In genomic region chr4:55554453-55555030, GRCh38 we compare ENCODE assay signal across 9 cellular contexts. TPM values are rescaled to one million over a fixed set of nuclear protein-coding genes. Genes with fewer than 3 reads are reported as not detected.
DNase-seq lines count a peak whose midpoint lies in the region; ATAC-seq and TF ChIP-seq lines count a peak whose summit lies in the region.
"Had no signal": no experiment of that assay in that cellular context is flagged by ENCODE, and none has a peak within 500 bp of the region (broad histone marks: within the 10 kb centered on the region; RNA-seq: fewer than 3 reads in every experiment).

No MANE protein-coding gene starts in this region.

- no peak overlapping the region for H3K4ac ChIP-seq in mesendoderm (ENCODE audit: low read depth, low read length)

- no peak for DNase-seq in CD14-positive monocyte (ENCODE audit: low spot score)
- DNase-seq in HT1080 (ENCODE audit: low read depth): peak; percentile 24
- DNase-seq in breast epithelium (ENCODE audit: low spot score in 2 of 2): no peak
- DNase-seq in mesendoderm: peak; percentile 21
- no peak for DNase-seq in NCI-H1092 treated with DMSO at 0.1 percent for 48 hours (lab: John Stamatoyannopoulos, UW)
- no peak for DNase-seq in T1000 (lab: John Stamatoyannopoulos, UW)
- DNase-seq in activated CD4-positive, alpha-beta T cell treated with anti-CD3 and anti-CD28 coated beads for 36 hours: no peak
- DNase-seq in activated T-cell treated with anti-CD3 and anti-CD28 coated beads, Interleukin-2, amount 50 U/mL, for 48 hours: no peak

- no peaks in the 10 kb centered on the region for H3K36me3 Mint-ChIP-seq in CD14-positive monocyte
- no peaks in the 10 kb centered on the region for H3K36me3 Mint-ChIP-seq in activated CD4-positive, alpha-beta T cell treated with anti-CD3 and anti-CD28 coated beads for 36 hours (ENCODE audit: low read depth)

- H3K27ac ChIP-seq in breast epithelium (no peak overlapping the region), mesendoderm (ENCODE audit: low read depth, low read length) (no peak overlapping the region)

- no peaks in the 10 kb centered on the region for H3K4me1 Mint-ChIP-seq in CD14-positive monocyte
- H3K4me1 Mint-ChIP-seq in activated CD4-positive, alpha-beta T cell treated with anti-CD3 and anti-CD28 coated beads for 36 hours: peaks cover 10% of the 10 kb centered on the region

- H3K27me3 ChIP-seq in breast epithelium (no peaks in the 10 kb centered on the region), mesendoderm (ENCODE audit: insufficient read depth, low read length, poor library complexity) (no peaks in the 10 kb centered on the region)

- H3K9ac ChIP-seq in mesendoderm (ENCODE audit: low read length): no peak overlapping the region

- no peak overlapping the region for H3K18ac ChIP-seq in mesendoderm (ENCODE audit: low read length)

- H2AK5ac ChIP-seq in mesendoderm (ENCODE audit: low read length): no peak overlapping the region

- H3K4me2 ChIP-seq in mesendoderm (ENCODE audit: low read length): no peak overlapping the region

- H3K27me3 Mint-ChIP-seq in CD14-positive monocyte (ENCODE audit: low read depth in 3 of 3): peaks cover 5 to 17% (median 8%) of the 10 kb centered on the region in 3 donors
- H3K27me3 Mint-ChIP-seq in activated CD4-positive, alpha-beta T cell treated with anti-CD3 and anti-CD28 coated beads for 36 hours: peaks cover 24% of the 10 kb centered on the region

- no peak for TF ChIP-seq POLR2A in breast epithelium (IDR thresholded peaks at IDR 0.05)

- H3K4me1 ChIP-seq in breast epithelium: no peaks in the 10 kb centered on the region
- H3K4me1 ChIP-seq in mesendoderm (ENCODE audit: control insufficient read depth, low read depth, low read length): no peaks in the 10 kb centered on the region

- no peaks in the 10 kb centered on the region for H3K79me1 ChIP-seq in mesendoderm (ENCODE audit: low read length)

- WGBS in mesendoderm (ENCODE audit: extremely low coverage, insufficient coverage, low lambda C conversion rate): no CpG with 5 or more reads among the region's 2 CpGs

- H4K8ac ChIP-seq in mesendoderm (ENCODE audit: low read depth, low read length): no peak overlapping the region

- H3K36me3 ChIP-seq in breast epithelium (no peaks in the 10 kb centered on the region), mesendoderm (ENCODE audit: control insufficient read depth, insufficient read depth, low read length) (no peaks in the 10 kb centered on the region)

- TF ChIP-seq CTCF in CD14-positive monocyte (IDR thresholded peaks at IDR 0.05): peak; percentile 44
- TF ChIP-seq CTCF in breast epithelium (IDR thresholded peaks at IDR 0.05): peak in 2 of 3 donors; percentile 32 to 42

- H2BK15ac ChIP-seq in mesendoderm (replicated peaks; ENCODE audit: low read depth): no peak overlapping the region

- peaks cover 4 to 16% (median 8%) of the 10 kb centered on the region in 7 donors for H3K9me3 Mint-ChIP-seq in CD14-positive monocyte
- H3K9me3 Mint-ChIP-seq in activated CD4-positive, alpha-beta T cell treated with anti-CD3 and anti-CD28 coated beads for 36 hours (ENCODE audit: low read depth): no peaks in the 10 kb centered on the region

- no peak overlapping the region for H3K4me3 Mint-ChIP-seq in CD14-positive monocyte
- H3K4me3 Mint-ChIP-seq in activated CD4-positive, alpha-beta T cell treated with anti-CD3 and anti-CD28 coated beads for 36 hours: no peak overlapping the region

- no peaks in the 10 kb centered on the region for H3K79me2 ChIP-seq in mesendoderm (ENCODE audit: control insufficient read depth, insufficient read depth, low read length)

- no peak overlapping the region for H3K4me3 ChIP-seq in breast epithelium
- no peak overlapping the region for H3K4me3 ChIP-seq in mesendoderm (ENCODE audit: low read length)

- POLR2A ChIA-PET in activated CD4-positive, alpha-beta T cell treated with anti-CD3 and anti-CD28 coated beads for 36 hours (lab: Charles Lee): no interaction called here

- H3K27ac Mint-ChIP-seq in CD14-positive monocyte: no peak overlapping the region
- H3K27ac Mint-ChIP-seq in activated CD4-positive, alpha-beta T cell treated with anti-CD3 and anti-CD28 coated beads for 36 hours: no peak overlapping the region

- no peak overlapping the region for H3K56ac ChIP-seq in mesendoderm (ENCODE audit: low read length)

- H3K9me3 ChIP-seq in breast epithelium: no peaks in the 10 kb centered on the region

- no peak overlapping the region for H4K5ac ChIP-seq in mesendoderm (ENCODE audit: low read length)

- CTCF ChIA-PET in activated CD4-positive, alpha-beta T cell treated with anti-CD3 and anti-CD28 coated beads for 36 hours (lab: Charles Lee): interaction anchor here (0.6 to 1.5 kb wide), 5 partner anchors 9 to 218 kb away, joined by 3 to 7 read pairs (median 3); no protein-coding TSS in a partner anchor

- no peak overlapping the region for H2BK5ac ChIP-seq in mesendoderm (ENCODE audit: low read length)

- no peak overlapping the region for H2BK120ac ChIP-seq in mesendoderm (ENCODE audit: low read depth, low read length)

- ATAC-seq in activated CD4-positive, alpha-beta T cell treated with anti-CD3 and anti-CD28 coated beads for 36 hours: no peak

- no peak overlapping the region for H3K23ac ChIP-seq in mesendoderm (ENCODE audit: low read length)

- intact Hi-C loops in CD14-positive monocyte (cut with micrococcal nuclease) (no loop called here), breast epithelium (cut with DNase I; ENCODE audit: low total_unique reads) (no loop called here)
- intact Hi-C loops in activated CD4-positive, alpha-beta T cell treated with anti-CD3 and anti-CD28 coated beads for 36 hours (cut with DNase I, micrococcal nuclease): loop anchor here in 1 of 2 experiments (1.0 to 10.0 kb wide), 3 partner anchors 117 to 583 kb away; no protein-coding TSS in a partner anchor

RNA-seq across cellular contexts. Expression of gene CLOCK, which starts 7.8 kb away (rescaled TPM):
- polyA plus RNA-seq in CD14-positive monocyte: 1 to 10 TPM; 1.9 to 2.9 TPM
- total RNA-seq in HT1080 (2014; rRNA removed; shearing (Covaris generic)): 13.9 and 15.8 TPM in 2 replicates
- 9.7 and 14.6 TPM in 2 replicates for polyA plus RNA-seq in HT1080 (2015; cell fraction: cytosol; rRNA removed)
- 11.6 and 13.9 TPM in 2 replicates for polyA plus RNA-seq in HT1080 (2015; cell fraction: nucleus; rRNA removed)
- total RNA-seq in breast epithelium: 10 to 100 TPM; 29.8 to 32.2 (median 30.2) TPM
- polyA plus RNA-seq in mesendoderm (2013, experiment 1 of 2): 10.2 TPM
- 9.6 TPM for polyA plus RNA-seq in mesendoderm (2013, experiment 2 of 2)
- 10 to 100 TPM; 10.4 to 13.3 TPM for total RNA-seq in activated CD4-positive, alpha-beta T cell treated with anti-CD3 and anti-CD28 coated beads for 36 hours

RNA-seq across cellular contexts. Expression of gene PDCL2, which starts 37.5 kb away (rescaled TPM):
- polyA plus RNA-seq in CD14-positive monocyte: not detected
- not detected in 2 replicates for total RNA-seq in HT1080 (2014; rRNA removed; shearing (Covaris generic))
- not detected in 2 replicates for polyA plus RNA-seq in HT1080 (2015; cell fraction: cytosol; rRNA removed)
- not detected in 2 replicates for polyA plus RNA-seq in HT1080 (2015; cell fraction: nucleus; rRNA removed)
- not detected for total RNA-seq in breast epithelium
- 0.14 TPM for polyA plus RNA-seq in mesendoderm (2013, experiment 1 of 2)
- polyA plus RNA-seq in mesendoderm (2013, experiment 2 of 2): 0.04 TPM
- total RNA-seq in activated CD4-positive, alpha-beta T cell treated with anti-CD3 and anti-CD28 coated beads for 36 hours: not detected
- total RNA-seq: pulmonary artery endothelial cell had no signal

Comparison
In these comparisons a context has a peak if more than half of its experiments do, and no peak if none do; other contexts are left out.
1. DNase-seq: peak in HT1080 (single experiment) and mesendoderm (single experiment); none in CD14-positive monocyte (single experiment), breast epithelium (0 of 2), NCI-H1092 treated with DMSO at 0.1 percent for 48 hours (single experiment), T1000 (single experiment), activated CD4-positive, alpha-beta T cell treated with anti-CD3 and anti-CD28 coated beads for 36 hours (single experiment) and activated T-cell treated with anti-CD3 and anti-CD28 coated beads, Interleukin-2, amount 50 U/mL, for 48 hours (0 of 2).